ENCODE assay signal across 1 cellular context in the genomic region with DNA sequence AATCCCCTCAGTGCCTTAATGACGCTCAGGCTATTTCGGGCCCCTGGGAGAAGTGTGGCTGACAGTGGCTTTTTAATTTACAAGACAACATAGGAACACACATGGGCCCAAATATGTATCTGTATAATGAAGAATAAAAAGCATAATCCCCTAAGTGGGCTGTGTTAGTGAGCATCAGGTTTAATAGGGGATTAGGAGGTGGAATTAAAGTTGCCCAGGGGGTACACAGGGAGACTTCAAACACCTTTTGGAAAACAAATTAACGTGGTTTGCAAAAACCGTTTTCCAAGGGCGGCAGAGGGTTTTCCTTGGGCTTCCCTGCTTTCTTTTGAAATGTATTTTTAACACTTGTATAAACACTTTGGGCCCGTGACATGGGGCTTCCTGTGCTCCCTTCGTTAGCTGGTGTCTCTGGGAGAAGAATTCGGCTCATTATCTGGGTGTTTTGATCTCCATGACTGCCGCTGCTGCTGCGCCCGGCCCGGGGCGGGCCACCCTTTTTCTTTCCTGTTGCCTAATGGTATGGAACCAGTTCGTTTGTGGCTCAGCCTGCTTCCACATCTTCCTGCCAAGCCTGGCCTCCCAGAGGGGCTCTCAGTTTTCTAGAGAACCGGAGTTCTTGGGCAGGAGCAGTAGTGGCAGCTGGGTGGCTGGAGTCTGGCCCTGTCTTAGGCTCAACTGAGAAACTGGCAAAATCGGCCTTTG.
TF ChIP-seq lines count a peak whose summit lies in the region.

No MANE protein-coding gene starts in this region.

TF ChIP-seq in GM23338, 12 proteins besides CTCF, POLR2A, EP300 and RAD21 (continued from another document):
- TF ChIP-seq, protein P1, sequence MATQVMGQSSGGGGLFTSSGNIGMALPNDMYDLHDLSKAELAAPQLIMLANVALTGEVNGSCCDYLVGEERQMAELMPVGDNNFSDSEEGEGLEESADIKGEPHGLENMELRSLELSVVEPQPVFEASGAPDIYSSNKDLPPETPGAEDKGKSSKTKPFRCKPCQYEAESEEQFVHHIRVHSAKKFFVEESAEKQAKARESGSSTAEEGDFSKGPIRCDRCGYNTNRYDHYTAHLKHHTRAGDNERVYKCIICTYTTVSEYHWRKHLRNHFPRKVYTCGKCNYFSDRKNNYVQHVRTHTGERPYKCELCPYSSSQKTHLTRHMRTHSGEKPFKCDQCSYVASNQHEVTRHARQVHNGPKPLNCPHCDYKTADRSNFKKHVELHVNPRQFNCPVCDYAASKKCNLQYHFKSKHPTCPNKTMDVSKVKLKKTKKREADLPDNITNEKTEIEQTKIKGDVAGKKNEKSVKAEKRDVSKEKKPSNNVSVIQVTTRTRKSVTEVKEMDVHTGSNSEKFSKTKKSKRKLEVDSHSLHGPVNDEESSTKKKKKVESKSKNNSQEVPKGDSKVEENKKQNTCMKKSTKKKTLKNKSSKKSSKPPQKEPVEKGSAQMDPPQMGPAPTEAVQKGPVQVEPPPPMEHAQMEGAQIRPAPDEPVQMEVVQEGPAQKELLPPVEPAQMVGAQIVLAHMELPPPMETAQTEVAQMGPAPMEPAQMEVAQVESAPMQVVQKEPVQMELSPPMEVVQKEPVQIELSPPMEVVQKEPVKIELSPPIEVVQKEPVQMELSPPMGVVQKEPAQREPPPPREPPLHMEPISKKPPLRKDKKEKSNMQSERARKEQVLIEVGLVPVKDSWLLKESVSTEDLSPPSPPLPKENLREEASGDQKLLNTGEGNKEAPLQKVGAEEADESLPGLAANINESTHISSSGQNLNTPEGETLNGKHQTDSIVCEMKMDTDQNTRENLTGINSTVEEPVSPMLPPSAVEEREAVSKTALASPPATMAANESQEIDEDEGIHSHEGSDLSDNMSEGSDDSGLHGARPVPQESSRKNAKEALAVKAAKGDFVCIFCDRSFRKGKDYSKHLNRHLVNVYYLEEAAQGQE (IDR thresholded peaks at IDR 0.05; ENCODE audit: unreplicated experiment) = no peak
- TF ChIP-seq STAT1 (IDR thresholded peaks at IDR 0.05; ENCODE audit: unreplicated experiment) (no peak), POLR2AphosphoS5 (IDR thresholded peaks at IDR 0.05; ENCODE audit: low read depth) (no peak), JUNB (IDR thresholded peaks at IDR 0.05; ENCODE audit: unreplicated experiment) (no peak), NANOG (IDR thresholded peaks at IDR 0.05; ENCODE audit: borderline replicate concordance) (no peak)
